Comparison of ENCODE assay signal across 1 cellular context in genomic region chr16:8178271-8178670, GRCh38.
TF ChIP-seq lines count a peak whose summit lies in the region.

No MANE protein-coding gene starts in this region.

TF ChIP-seq in GM23338, 12 proteins besides CTCF, POLR2A, EP300 and RAD21 (continued from another document):
- TF ChIP-seq ZNF462 (CRISPR knock-in tag; IDR thresholded peaks at IDR 0.05), result no peak
- TF ChIP-seq ZNF331 (CRISPR knock-in tag; IDR thresholded peaks at IDR 0.05; ENCODE audit: low read depth), result no peak
TF ChIP-seq in GM23338: peak in this region for 0.
